ENCODE assay signal across 8 cellular contexts in genomic region chr5:62460578-62460983, GRCh38. TPM values are rescaled to one million over a fixed set of nuclear protein-coding genes. Genes with fewer than 3 reads are reported as not detected.
A peak's percentile ranks its signal among the peaks of the same experiment; 100 is the strongest.
DNase-seq lines count a peak whose midpoint lies in the region; ATAC-seq, FAIRE-seq and TF ChIP-seq lines count a peak whose summit lies in the region.

No MANE protein-coding gene starts in this region.

- H3K36me3 ChIP-seq in OCI-LY7 (ENCODE audit: insufficient read depth, low read length), result peaks cover 25% of the 10 kb centered on the region; the same call in 1 of the 2 replicates
- no peaks in the 10 kb centered on the region for H3K36me3 ChIP-seq in endothelial cell of umbilical vein (ENCODE audit: control insufficient read depth in 2 of 2, extremely low read depth in 1 of 2, insufficient read depth in 2 of 2, low read length in 2 of 2)

- H3K4me3 Mint-ChIP-seq in nephron, result no peak overlapping the region

- TF ChIP-seq CTCF in OCI-LY7 (conservative IDR thresholded peaks at IDR 0.05; ENCODE audit: low read length), result peak; percentile 97
- TF ChIP-seq CTCF in endothelial cell of umbilical vein (IDR thresholded peaks at IDR 0.05; ENCODE audit: extremely low read depth in 1 of 2, insufficient read depth in 1 of 2, low read depth in 1 of 2, low read length in 2 of 2), result peak; percentile 59 to 68
- peak; percentile 78 to 82 (median 80) for TF ChIP-seq CTCF in nephron (IDR thresholded peaks at IDR 0.05; ENCODE audit: unreplicated experiment in 3 of 3)

- H2AFZ ChIP-seq in OCI-LY7 (ENCODE audit: low read length) (no peak overlapping the region), endothelial cell of umbilical vein (ENCODE audit: low read depth, low read length) (no peak overlapping the region)

- H3K9me3 ChIP-seq in OCI-LY7 (ENCODE audit: low read length), result no peaks in the 10 kb centered on the region
- H3K9me3 ChIP-seq in endothelial cell of umbilical vein (replicated peaks; ENCODE audit: control insufficient read depth, insufficient read depth, low read length), result no peaks in the 10 kb centered on the region

- peak overlapping the region in 1 of 3 experiments; percentile 17 for H3K27ac Mint-ChIP-seq in nephron

- dilution Hi-C loops in endothelial cell of umbilical vein (cut with MboI; ENCODE audit: extremely low pct_ligation_motif_present, low sequenced_read_pairs), result no loop called here

- H3K9ac ChIP-seq in endothelial cell of umbilical vein (replicated peaks; ENCODE audit: extremely low read depth, insufficient read depth, low read length), result no peak overlapping the region

- H3K9me3 Mint-ChIP-seq in nephron, result no peaks in the 10 kb centered on the region

- no peaks in the 10 kb centered on the region for H3K27me3 ChIP-seq in endothelial cell of umbilical vein (ENCODE audit: control insufficient read depth in 2 of 2, insufficient read depth in 2 of 2, low read length in 2 of 2)

- H3K4me1 ChIP-seq in OCI-LY7 (ENCODE audit: insufficient read depth, low read length, poor library complexity, severe bottlenecking) (peaks cover 3% of the 10 kb centered on the region), endothelial cell of umbilical vein (ENCODE audit: control insufficient read depth, extremely low read depth, insufficient read depth, low read length) (peaks cover 3% of the 10 kb centered on the region)

- no peak overlapping the region for H3K27ac ChIP-seq in OCI-LY7 (ENCODE audit: low read depth, low read length, poor library complexity, severe bottlenecking)
- no peak overlapping the region for H3K27ac ChIP-seq in endothelial cell of umbilical vein (ENCODE audit: insufficient read depth, low read depth, low read length)

- H3K4me3 ChIP-seq in OCI-LY7 (ENCODE audit: low read depth, low read length, poor library complexity, severe bottlenecking), result no peak overlapping the region
- no peak overlapping the region for H3K4me3 ChIP-seq in endothelial cell of umbilical vein (replicated peaks in 1 of 3; ENCODE audit: insufficient read depth in 1 of 3, low read depth in 1 of 3, low read length in 3 of 3)

- ATAC-seq in GM19467 (IDR thresholded peaks at IDR 0.05; ENCODE audit: unreplicated experiment), result peak; percentile 90
- peak; percentile 78 for ATAC-seq in HG03439 (IDR thresholded peaks at IDR 0.05; ENCODE audit: unreplicated experiment)

- H3K79me2 ChIP-seq in OCI-LY7 (ENCODE audit: insufficient read depth, low read depth, low read length), result peaks cover 24% of the 10 kb centered on the region; the same call in 1 of the 2 replicates
- H3K79me2 ChIP-seq in endothelial cell of umbilical vein (ENCODE audit: control insufficient read depth, insufficient read depth, low read length), result peaks cover 8% of the 10 kb centered on the region

- no peaks in the 10 kb centered on the region for H3K9me2 ChIP-seq in OCI-LY7 (ENCODE audit: insufficient read depth, low read length)

- H3K36me3 Mint-ChIP-seq in nephron (ENCODE audit: low read depth), result no peaks in the 10 kb centered on the region

- H3K27me3 Mint-ChIP-seq in nephron (ENCODE audit: low read depth), result no peaks in the 10 kb centered on the region

- CTCF ChIA-PET in OCI-LY7 (lab: Charles Lee; ENCODE audit: unreplicated experiment) (no interaction called here), endothelial cell of umbilical vein (lab: Charles Lee) (interaction anchor here (0.6 to 3.5 kb wide), 73 partner anchors 8 to 1621 kb away, joined by 3 to 132 read pairs (median 5); partner anchors contain the start of genes DIMT1, IPO11 and LRRC70)

- H3K4me1 Mint-ChIP-seq in nephron, result no peaks in the 10 kb centered on the region

- BruUV-seq in OCI-LY7 (replicated peaks; lab: Mats Ljungman, UMichigan) (no TSS peak), endothelial cell of umbilical vein (replicated peaks; lab: Mats Ljungman, UMichigan) (no TSS peak)

- TF ChIP-seq POLR2A in endothelial cell of umbilical vein (IDR thresholded peaks at IDR 0.05; ENCODE audit: low read depth, low read length), result no peak

- no peaks in the 10 kb centered on the region for H3K9me1 ChIP-seq in endothelial cell of umbilical vein (replicated peaks; ENCODE audit: control insufficient read depth, extremely low read depth, insufficient read depth, low read length)

- H4K20me1 ChIP-seq in OCI-LY7 (ENCODE audit: insufficient read depth, low read length) (peaks cover 6% of the 10 kb centered on the region; the same call in 1 of the 2 replicates), endothelial cell of umbilical vein (replicated peaks; ENCODE audit: control insufficient read depth, extremely low read depth, insufficient read depth, low read length) (no peaks in the 10 kb centered on the region)

- no peak overlapping the region for H3K4me2 ChIP-seq in OCI-LY7 (ENCODE audit: low read length)
- H3K4me2 ChIP-seq in endothelial cell of umbilical vein (ENCODE audit: insufficient read depth, low read length), result no peak overlapping the region

- FAIRE-seq in endothelial cell of umbilical vein (lab: Jason Lieb, UNC), result peak; percentile 4

- POLR2A ChIA-PET in OCI-LY7 (lab: Charles Lee), result interaction anchor here (0.6 to 1.2 kb wide), 3 partner anchors 10 to 117 kb away, joined by 3 read pairs; no protein-coding TSS in a partner anchor
- POLR2A ChIA-PET in endothelial cell of umbilical vein (lab: Charles Lee), result no interaction called here

- intact Hi-C loops in OCI-LY7 (cut with micrococcal nuclease; ENCODE audit: unreplicated experiment) (loop anchor here (1.0 kb wide), 1 partner anchor 319 kb away; no protein-coding TSS in a partner anchor), endothelial cell of umbilical vein (cut with micrococcal nuclease) (loop anchor here (1.0 to 10.0 kb wide), 5 partner anchors 120 to 664 kb away; no protein-coding TSS in a partner anchor)

- DNase-seq in NCI-H1436 (lab: John Stamatoyannopoulos, UW) (peak; percentile 21), NCI-H1436 treated with DMSO at 0.1 percent for 48 hours (lab: John Stamatoyannopoulos, UW) (no peak), OCI-LY7 (ENCODE audit: low spot score) (peak; percentile 64), endothelial cell of umbilical vein (ENCODE audit: low read depth, low spot score) (peak; percentile 67), KG1 (lab: John Stamatoyannopoulos, UW) (no peak)

TF ChIP-seq in endothelial cell of umbilical vein, 7 proteins besides CTCF, POLR2A, EP300 and RAD21:
- no peak for TF ChIP-seq MYC (IDR thresholded peaks at IDR 0.05; ENCODE audit: low read depth, low read length)

RNA-seq across cellular contexts. Expression of gene IPO11, which starts 48.0 kb away (rescaled TPM):
- 26.1 and 27.7 TPM in 2 replicates for total RNA-seq in OCI-LY7 (2014; rRNA removed; shearing (Covaris generic))
- 44.6 and 59.9 TPM in 2 replicates for total RNA-seq in OCI-LY7 (2022)
- 72.9 and 80.9 TPM in 2 replicates for total RNA-seq in endothelial cell of umbilical vein
- 31.7 and 38.5 TPM in 2 replicates for polyA plus RNA-seq in endothelial cell of umbilical vein
- 51.4 and 55.2 TPM in 2 replicates for polyA plus RNA-seq in endothelial cell of umbilical vein (2011; cell fraction: cytosol; rRNA removed)
- 42.2 and 46.6 TPM in 2 replicates for polyA plus RNA-seq in endothelial cell of umbilical vein (2011; cell fraction: nucleus; rRNA removed)
- 43.6 and 64.6 TPM in 2 replicates for polyA plus RNA-seq in endothelial cell of umbilical vein (2012)
- polyA minus RNA-seq in endothelial cell of umbilical vein, result 132 and 145 TPM in 2 replicates
- 34.0 TPM for polyA minus RNA-seq in endothelial cell of umbilical vein (2011; cell fraction: cytosol; rRNA and poly(A)+ RNA removed)
- polyA minus RNA-seq in endothelial cell of umbilical vein (2011; cell fraction: nucleus; rRNA and poly(A)+ RNA removed), result 86.9 and 178 TPM in 2 replicates

RNA-seq across cellular contexts. Expression of gene DIMT1, which starts 56.9 kb away (rescaled TPM):
- total RNA-seq in OCI-LY7 (2014; rRNA removed; shearing (Covaris generic)), result 19.6 and 46.4 TPM in 2 replicates
- 27.8 and 30.1 TPM in 2 replicates for total RNA-seq in OCI-LY7 (2022)
- total RNA-seq in endothelial cell of umbilical vein, result 29.7 and 34.4 TPM in 2 replicates
- polyA plus RNA-seq in endothelial cell of umbilical vein, result 16.2 and 21.9 TPM in 2 replicates
- polyA plus RNA-seq in endothelial cell of umbilical vein (2011; cell fraction: cytosol; rRNA removed), result 24.9 and 26.4 TPM in 2 replicates
- 20.5 and 26.0 TPM in 2 replicates for polyA plus RNA-seq in endothelial cell of umbilical vein (2011; cell fraction: nucleus; rRNA removed)
- polyA plus RNA-seq in endothelial cell of umbilical vein (2012), result 31.8 and 40.9 TPM in 2 replicates
- 7.6 and 11.1 TPM in 2 replicates for polyA minus RNA-seq in endothelial cell of umbilical vein
- 11.1 TPM for polyA minus RNA-seq in endothelial cell of umbilical vein (2011; cell fraction: cytosol; rRNA and poly(A)+ RNA removed)
- 8.6 and 11.0 TPM in 2 replicates for polyA minus RNA-seq in endothelial cell of umbilical vein (2011; cell fraction: nucleus; rRNA and poly(A)+ RNA removed)

Comparison
In these comparisons a context has a peak if more than half of its experiments do, and no peak if none do; other contexts are left out.
1. DNase-seq: peak in NCI-H1436 (single experiment), OCI-LY7 (single experiment) and endothelial cell of umbilical vein (single experiment); none in NCI-H1436 treated with DMSO at 0.1 percent for 48 hours (single experiment) and KG1 (single experiment).
2. Peak in every context shown above with its lines, with median percentiles within 50 percentile points of each other: CTCF ChIP-seq.